In the genomic region with DNA sequence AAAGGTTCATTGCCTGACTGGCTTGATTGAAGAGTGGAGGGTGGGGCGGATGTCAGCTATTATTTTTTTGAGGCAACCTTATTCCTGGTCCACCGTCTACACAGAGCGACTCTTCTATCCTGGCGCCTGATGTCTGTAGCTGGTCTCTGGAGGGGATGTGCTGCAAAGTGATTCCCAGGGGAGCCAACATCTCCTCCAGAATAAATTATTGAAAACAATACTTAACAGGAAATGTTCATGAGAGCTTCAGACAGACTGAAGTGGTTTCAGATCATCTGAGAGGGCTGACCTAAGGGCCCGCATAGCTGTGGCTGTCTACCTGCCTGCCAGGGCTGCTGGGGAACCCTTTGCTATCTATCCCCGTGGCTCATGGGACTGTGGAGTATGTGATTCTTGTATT, we compare ENCODE assay signal across 11 cellular contexts.
DNase-seq lines count a peak whose midpoint lies in the region; ATAC-seq and TF ChIP-seq lines count a peak whose summit lies in the region.
"Had no signal": no experiment of that assay in that cellular context is flagged by ENCODE, and none has a peak within 500 bp of the region (broad histone marks: within the 10 kb centered on the region; RNA-seq: fewer than 3 reads in every experiment).

No MANE protein-coding gene starts in this region.

- H3K4me1 ChIP-seq in OCI-LY3 (ENCODE audit: low read length) (peaks cover 36% of the 10 kb centered on the region), upper lobe of left lung (no peaks in the 10 kb centered on the region)
- H3K4me1 ChIP-seq: ascending aorta had no signal

- H3K36me3 Mint-ChIP-seq in Calu3 (ENCODE audit: insufficient read depth, unreplicated experiment) (no peaks in the 10 kb centered on the region), T-cell (no peaks in the 10 kb centered on the region)

- H3K27me3 Mint-ChIP-seq in Calu3 (ENCODE audit: unreplicated experiment) (peaks cover 13% of the 10 kb centered on the region), T-cell (peaks cover 5% of the 10 kb centered on the region in 2 donors)

- H3K27ac Mint-ChIP-seq in Calu3 (ENCODE audit: unreplicated experiment) = no peak overlapping the region
- peak overlapping the region in 1 of 2 donors; percentile 16 for H3K27ac Mint-ChIP-seq in T-cell

- no peak for TF ChIP-seq CTCF in OCI-LY3 (IDR thresholded peaks at IDR 0.05; ENCODE audit: low read depth, low read length)
- no peak for TF ChIP-seq CTCF in upper lobe of left lung (IDR thresholded peaks at IDR 0.05)
- TF ChIP-seq CTCF in Calu3 (IDR thresholded peaks at IDR 0.05; ENCODE audit: unreplicated experiment) = no peak

- H3K27ac ChIP-seq in OCI-LY3 (ENCODE audit: low read length) (no peak overlapping the region), upper lobe of left lung (no peak overlapping the region)
- H3K27ac ChIP-seq: ascending aorta had no signal

- peak overlapping the region; percentile 21; the same call in 1 of the 2 replicates for H3K4me3 ChIP-seq in OCI-LY3 (ENCODE audit: low read length)
- H3K4me3 ChIP-seq in upper lobe of left lung = no peak overlapping the region
- H3K4me3 ChIP-seq: ascending aorta had no signal

- H3K36me3 ChIP-seq in OCI-LY3 (replicated peaks; ENCODE audit: low read depth, low read length) = no peaks in the 10 kb centered on the region
- no peaks in the 10 kb centered on the region for H3K36me3 ChIP-seq in upper lobe of left lung
- H3K36me3 ChIP-seq: ascending aorta had no signal

- no peaks in the 10 kb centered on the region for H4K20me1 ChIP-seq in OCI-LY3 (ENCODE audit: insufficient read depth, low read length)

- H3K4me3 Mint-ChIP-seq in Calu3 (ENCODE audit: low read depth, unreplicated experiment) = no peak overlapping the region
- no peak overlapping the region for H3K4me3 Mint-ChIP-seq in T-cell

- CTCF ChIA-PET in Calu3 (lab: Charles Lee) = interaction anchor here (0.5 kb wide), 1 partner anchor 421 kb away, joined by 3 read pairs; no protein-coding TSS in a partner anchor
- CTCF ChIA-PET in T-cell (lab: Charles Lee) = interaction anchor here in 1 of 2 donors (0.7 kb wide), 1 partner anchor 788 kb away, joined by 4 read pairs; no protein-coding TSS in a partner anchor

- ATAC-seq in GM18520 (IDR thresholded peaks at IDR 0.05; ENCODE audit: unreplicated experiment) = peak; percentile 33
- peak; percentile 47 for ATAC-seq in GM21447 (IDR thresholded peaks at IDR 0.05; ENCODE audit: unreplicated experiment)
- peak; percentile 43 for ATAC-seq in HG03139 (IDR thresholded peaks at IDR 0.05; ENCODE audit: unreplicated experiment)
- ATAC-seq in upper lobe of left lung (ENCODE audit: low FRiP score in 2 of 2) = no peak
- no peak for ATAC-seq in T-cell (replicated peaks in 1 of 4)
- ATAC-seq: esophagus mucosa, Right ventricle myocardium inferior had no signal

- 79 to 86% methylated on average over 6 of the region's 6 CpGs for WGBS in upper lobe of left lung, 2 donors

- H3K27me3 ChIP-seq in OCI-LY3 (ENCODE audit: low read depth, low read length) (peaks cover 48% of the 10 kb centered on the region), upper lobe of left lung (no peaks in the 10 kb centered on the region)
- H3K27me3 ChIP-seq: ascending aorta had no signal

- intact Hi-C loops in Calu3 (cut with micrococcal nuclease; ENCODE audit: unreplicated experiment) = no loop called here

- no peak for TF ChIP-seq POLR2A in upper lobe of left lung (IDR thresholded peaks at IDR 0.05)

- DNase-seq in upper lobe of left lung (no peak), Calu3 (no peak), GM03348 (ENCODE audit: low spot score) (no peak), T-cell (no peak)

- no peaks in the 10 kb centered on the region for H3K79me2 ChIP-seq in OCI-LY3 (ENCODE audit: low read length)

- H3K4me2 ChIP-seq in OCI-LY3 (ENCODE audit: low read length) = peak overlapping the region; percentile 41

- POLR2A ChIA-PET in T-cell (lab: Charles Lee) = no interaction called here

- H2AFZ ChIP-seq in OCI-LY3 (ENCODE audit: low read depth, low read length) = no peak overlapping the region

- no TSS peak for BruUV-seq in Calu3 (replicated peaks; lab: Mats Ljungman, UMichigan)

- H3K9ac ChIP-seq in OCI-LY3 (ENCODE audit: low read length) = no peak overlapping the region

- H3K4me1 Mint-ChIP-seq in Calu3 (ENCODE audit: low read depth, unreplicated experiment) (peaks cover 6% of the 10 kb centered on the region), T-cell (peaks cover 0 to 2% (median 0%) of the 10 kb centered on the region in 3 donors)

- no peak for TF ChIP-seq EP300 in upper lobe of left lung (IDR thresholded peaks at IDR 0.05)

- H3K9me3 ChIP-seq in OCI-LY3 (ENCODE audit: insufficient read depth, low read length) (peaks cover 18% of the 10 kb centered on the region; the same call in 1 of the 2 replicates), upper lobe of left lung (no peaks in the 10 kb centered on the region)
- H3K9me3 ChIP-seq: ascending aorta had no signal

- H3K9me3 Mint-ChIP-seq in Calu3 (ENCODE audit: low read depth, unreplicated experiment) = no peaks in the 10 kb centered on the region
- H3K9me3 Mint-ChIP-seq in T-cell = no peaks in the 10 kb centered on the region

Comparison
In these comparisons a context has a peak if more than half of its experiments do, and no peak if none do; other contexts are left out.
1. ATAC-seq: peak in GM18520 (single experiment), GM21447 (single experiment) and HG03139 (single experiment); none in upper lobe of left lung (0 of 2) and T-cell (0 of 4).